ENCODE assay signal across 9 cellular contexts in the genomic region with DNA sequence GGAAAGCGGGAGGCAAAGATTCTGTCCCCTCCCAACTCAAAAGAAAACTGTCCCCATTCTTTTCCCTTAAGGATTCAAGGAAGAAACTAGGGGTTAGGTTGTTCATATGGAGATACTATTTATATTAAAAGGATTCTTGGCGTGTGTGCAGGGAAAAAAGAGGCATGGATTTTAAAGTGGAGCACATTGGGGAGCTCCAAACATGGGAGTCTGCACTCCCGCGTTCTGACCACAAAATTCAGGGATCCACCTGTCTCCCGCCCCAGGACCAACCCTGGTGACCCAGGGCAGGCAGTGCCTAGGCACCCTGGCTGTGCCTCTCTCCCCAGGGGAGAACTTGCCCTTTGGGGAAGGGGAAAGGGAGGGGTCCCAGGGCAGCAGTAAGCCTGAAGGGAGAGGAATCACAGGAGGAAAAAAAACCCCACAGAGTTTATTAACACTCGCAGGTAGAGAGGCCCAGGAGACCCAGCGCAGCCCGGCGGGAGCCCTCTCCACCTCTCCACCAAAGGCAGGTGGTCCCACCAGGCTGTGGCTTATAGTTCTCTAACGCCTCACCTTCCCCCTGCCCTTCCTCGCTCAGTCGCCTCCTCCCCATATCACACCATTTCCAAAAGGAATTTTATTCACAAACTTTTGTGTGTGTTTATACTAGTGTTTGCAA. TPM values are rescaled to one million over a fixed set of nuclear protein-coding genes. Genes with fewer than 3 reads are reported as not detected.
DNase-seq lines count a peak whose midpoint lies in the region; ATAC-seq, FAIRE-seq and TF ChIP-seq lines count a peak whose summit lies in the region.
"Had no signal": no experiment of that assay in that cellular context is flagged by ENCODE, and none has a peak within 500 bp of the region (broad histone marks: within the 10 kb centered on the region; RNA-seq: fewer than 3 reads in every experiment).

No MANE protein-coding gene starts in this region.

- H3K23ac ChIP-seq in mesenchymal stem cell (ENCODE audit: low read length in 2 of 2), result no peak overlapping the region

- H3K79me2 ChIP-seq in GM12878 (ENCODE audit: control insufficient read depth, insufficient read depth, low read length), result peaks cover 55% of the 10 kb centered on the region

- peaks cover 14% of the 10 kb centered on the region for H3K36me3 Mint-ChIP-seq in stimulated activated naive CD8-positive, alpha-beta T cell treated with anti-CD3 and anti-CD28 coated beads, Interleukin-15, Interleukin-2, amounts not matched to agents 100 ng/mL and 50 ng/mL, for 24 hours (ENCODE audit: low read depth)

- ATAC-seq in stimulated activated naive CD8-positive, alpha-beta T cell treated with anti-CD3 and anti-CD28 coated beads, Interleukin-15, Interleukin-2, amounts not matched to agents 100 U/mL and 50 U/mL, for 24 hours, result no peak
- no peak for ATAC-seq in GM12878

- peaks cover 3% of the 10 kb centered on the region for H3K27me3 Mint-ChIP-seq in stimulated activated naive CD8-positive, alpha-beta T cell treated with anti-CD3 and anti-CD28 coated beads, Interleukin-15, Interleukin-2, amounts not matched to agents 100 ng/mL and 50 ng/mL, for 24 hours

- H3K18ac ChIP-seq in mesenchymal stem cell (ENCODE audit: low read depth in 1 of 2, low read length in 2 of 2), result no peak overlapping the region

- H3K27me3 ChIP-seq in GM12878 (replicated peaks in 1 of 2; ENCODE audit: control insufficient read depth in 2 of 2, insufficient read depth in 2 of 2, low read length in 1 of 2) (no peaks in the 10 kb centered on the region), mesenchymal stem cell (ENCODE audit: control insufficient read depth in 1 of 2, insufficient read depth in 1 of 2, low read length in 2 of 2) (peaks cover 0 to 49% of the 10 kb centered on the region in 2 experiments), vagina (no peaks in the 10 kb centered on the region)

- RAD21 ChIA-PET in GM12878 (lab: Charles Lee; ENCODE audit: unreplicated experiment), result interaction anchor here (0.8 kb wide), 1 partner anchor 34 kb away, joined by 3 read pairs; no protein-coding TSS in a partner anchor

- no peak overlapping the region for H2BK15ac ChIP-seq in mesenchymal stem cell (ENCODE audit: low read depth, poor library complexity, severe bottlenecking)

- peak overlapping the region; percentile 76 for H3K4me2 ChIP-seq in GM12878 (ENCODE audit: control insufficient read depth, insufficient read depth)
- no peak overlapping the region for H3K4me2 ChIP-seq in mesenchymal stem cell (ENCODE audit: low read length, poor library complexity, severe bottlenecking)

- TSS peak; percentile 61 for BruUV-seq in GM12878 (replicated peaks; lab: Mats Ljungman, UMichigan)

- POLR2A ChIA-PET in GM12878 (lab: Charles Lee), result no interaction called here

- no peak for DNase-seq in stimulated activated naive CD8-positive, alpha-beta T cell treated with anti-CD3 and anti-CD28 coated beads, Interleukin-15, Interleukin-2, amounts not matched to agents 100 U/mL and 50 U/mL, for 24 hours
- DNase-seq in GM12878 (ENCODE audit: low read depth, low spot score) (no peak), mesenchymal stem cell (no peak), vagina (ENCODE audit: extremely low spot score in 2 of 2) (peak in 1 of 2 donors; percentile 69), CD1c-positive myeloid dendritic cell (ENCODE audit: extremely low spot score) (no peak), NCI-H1417 treated with DMSO at 0.1 percent for 48 hours (lab: John Stamatoyannopoulos, UW) (no peak), GM13977 (ENCODE audit: low spot score) (no peak)
- DNase-seq: NCI-H2081 treated with DMSO at 0.1 percent for 48 hours had no signal

- H3K4me1 Mint-ChIP-seq in stimulated activated naive CD8-positive, alpha-beta T cell treated with anti-CD3 and anti-CD28 coated beads, Interleukin-15, Interleukin-2, amounts not matched to agents 100 ng/mL and 50 ng/mL, for 24 hours (ENCODE audit: low read depth), result peaks cover 42% of the 10 kb centered on the region

- no peak overlapping the region for H3K14ac ChIP-seq in mesenchymal stem cell (ENCODE audit: low read length in 2 of 2)

- no peak for TF ChIP-seq RAD21 in GM12878 (IDR thresholded peaks at IDR 0.05; ENCODE audit: insufficient read depth, low read depth, low read length)

- H3K4me3 Mint-ChIP-seq in stimulated activated naive CD8-positive, alpha-beta T cell treated with anti-CD3 and anti-CD28 coated beads, Interleukin-15, Interleukin-2, amounts not matched to agents 100 ng/mL and 50 ng/mL, for 24 hours, result peak overlapping the region; percentile 97

- no peak overlapping the region for H2BK120ac ChIP-seq in mesenchymal stem cell (ENCODE audit: low read depth, low read length)

- no peak overlapping the region for H3K27ac Mint-ChIP-seq in stimulated activated naive CD8-positive, alpha-beta T cell treated with anti-CD3 and anti-CD28 coated beads, Interleukin-15, Interleukin-2, amounts not matched to agents 100 ng/mL and 50 ng/mL, for 24 hours

- no peak for TF ChIP-seq EP300 in GM12878 (IDR thresholded peaks at IDR 0.05; ENCODE audit: borderline replicate concordance in 1 of 2, control insufficient read depth in 1 of 2, low read depth in 2 of 2, low read length in 2 of 2)

- H2AFZ ChIP-seq in GM12878 (ENCODE audit: control insufficient read depth, low read depth, low read length), result no peak overlapping the region
- H2AFZ ChIP-seq in mesenchymal stem cell (ENCODE audit: low read depth, low read length), result no peak overlapping the region

- H3K27ac ChIP-seq in GM12878 (ENCODE audit: control insufficient read depth, insufficient read depth) (peak overlapping the region; percentile 86; the same call in 1 of the 2 replicates), mesenchymal stem cell (ENCODE audit: low read length, poor library complexity, severe bottlenecking) (no peak overlapping the region), vagina (peak overlapping the region; percentile 96)

- no peak overlapping the region for H2AK5ac ChIP-seq in mesenchymal stem cell (ENCODE audit: low read length, severe bottlenecking)

- SMC1A ChIA-PET in GM12878 (lab: Charles Lee; ENCODE audit: uncharacterized antibody, unreplicated experiment), result no interaction called here

- H3K36me3 ChIP-seq in GM12878 (ENCODE audit: control insufficient read depth in 2 of 2, insufficient read depth in 2 of 2, low read length in 1 of 2), result peaks cover 1 to 2% of the 10 kb centered on the region in 2 experiments; a peak in 2 of 4 replicates
- peaks cover 0 to 3% of the 10 kb centered on the region in 2 experiments for H3K36me3 ChIP-seq in mesenchymal stem cell (ENCODE audit: control insufficient read depth in 1 of 2, insufficient read depth in 2 of 2, low read depth in 1 of 2, low read length in 2 of 2)
- H3K36me3 ChIP-seq in vagina, result no peaks in the 10 kb centered on the region

- peak overlapping the region; percentile 96 for H3K4me3 ChIP-seq in GM12878
- H3K4me3 ChIP-seq in mesenchymal stem cell (ENCODE audit: insufficient read depth in 1 of 2, low read depth in 1 of 2, low read length in 2 of 2), result peak overlapping the region in 1 of 2 experiments; percentile 95
- H3K4me3 ChIP-seq in vagina, result peak overlapping the region; percentile 74 to 82

- intact Hi-C loops in GM12878 (cut with micrococcal nuclease; ENCODE audit: unreplicated experiment), result loop anchor here (5.0 to 10.0 kb wide), 8 partner anchors 34 to 1278 kb away; partner anchors contain the start of genes CNDP2, FBXO15 and TIMM21
- intact Hi-C loops in vagina (cut with DNase I), result no loop called here

- no peaks in the 10 kb centered on the region for H4K20me1 ChIP-seq in GM12878 (ENCODE audit: control insufficient read depth, insufficient read depth)

- WGBS in GM12878 (ENCODE audit: insufficient coverage, insufficient replicate concordance, low lambda C conversion rate, missing lambda C conversion rate), result 83% methylated on average over 12 of the region's 12 CpGs
- WGBS in mesenchymal stem cell, result 31% methylated on average over 8 of the region's 12 CpGs

- TF ChIP-seq CTCF in GM12878 (IDR thresholded peaks at IDR 0.05 in 2 of 3, conservative IDR thresholded peaks at IDR 0.05 in 1 of 3; ENCODE audit: control insufficient read depth in 2 of 3, extremely low read depth in 1 of 3, insufficient read depth in 1 of 3, low read depth in 3 of 3, low read length in 3 of 3) (no peak), vagina (IDR thresholded peaks at IDR 0.05) (no peak), GM13977 (IDR thresholded peaks at IDR 0.05; ENCODE audit: extremely low read depth, insufficient read depth, missing control alignments) (no peak)

- no peak overlapping the region for H4K8ac ChIP-seq in mesenchymal stem cell (ENCODE audit: low read length)

- H3K9me3 ChIP-seq in GM12878 (replicated peaks; ENCODE audit: control insufficient read depth, insufficient read depth, low read length), result no peaks in the 10 kb centered on the region
- H3K9me3 ChIP-seq in mesenchymal stem cell (ENCODE audit: control insufficient read depth, low read length), result no peaks in the 10 kb centered on the region
- H3K9me3 ChIP-seq in vagina, result no peaks in the 10 kb centered on the region

- CTCF ChIA-PET in GM12878 (lab: Yijun Ruan, JAX), result interaction anchor here (1.1 kb wide), 1 partner anchor 34 kb away, joined by 4 read pairs; no protein-coding TSS in a partner anchor

- TF ChIP-seq POLR2A in GM12878 (IDR thresholded peaks at IDR 0.05; ENCODE audit: low read depth, low read length) (no peak), vagina (IDR thresholded peaks at IDR 0.05) (no peak)

- H2BK5ac ChIP-seq in mesenchymal stem cell (ENCODE audit: low read depth, low read length, poor library complexity, severe bottlenecking), result no peak overlapping the region

- in situ Hi-C loops in GM12878 (cut with MboI), result loop anchor here (25.0 kb wide), 1 partner anchor 1906 kb away; no protein-coding TSS in a partner anchor
- in situ Hi-C loops in GM13977 (cut with MboI; ENCODE audit: low pct_unique_long_range_greater_than_20kb, low sequenced_read_pairs, unreplicated experiment), result no loop called here

- no peak for FAIRE-seq in GM12878 (lab: Jason Lieb, UNC)

- H3K4me1 ChIP-seq in GM12878 (ENCODE audit: control insufficient read depth, insufficient read depth, low read length), result no peaks in the 10 kb centered on the region
- peaks cover 30% of the 10 kb centered on the region for H3K4me1 ChIP-seq in mesenchymal stem cell (ENCODE audit: control insufficient read depth, insufficient read depth, low read depth, low read length)
- peaks cover 47% of the 10 kb centered on the region for H3K4me1 ChIP-seq in vagina

- H3K79me1 ChIP-seq in mesenchymal stem cell (replicated peaks; ENCODE audit: low read length, poor library complexity, severe bottlenecking), result peaks cover 27% of the 10 kb centered on the region

- no peaks in the 10 kb centered on the region for H3K9me3 Mint-ChIP-seq in stimulated activated naive CD8-positive, alpha-beta T cell treated with anti-CD3 and anti-CD28 coated beads, Interleukin-15, Interleukin-2, amounts not matched to agents 100 ng/mL and 50 ng/mL, for 24 hours

- no peak overlapping the region for H2BK12ac ChIP-seq in mesenchymal stem cell (ENCODE audit: low read length in 2 of 2)

- H3K9ac ChIP-seq in GM12878 (ENCODE audit: control insufficient read depth, insufficient read depth, low read length) (peak overlapping the region; percentile 83), mesenchymal stem cell (ENCODE audit: low read length) (peak overlapping the region; percentile 89)

- H4K91ac ChIP-seq in mesenchymal stem cell (ENCODE audit: low read length), result peak overlapping the region; percentile 36

- H3K4ac ChIP-seq in mesenchymal stem cell (ENCODE audit: low read depth in 1 of 2, low read length in 2 of 2), result no peak overlapping the region

RNA-seq across cellular contexts. Expression of gene PTGR3, which starts 2.2 kb away (rescaled TPM):
- 18.9 and 21.4 TPM in 2 replicates for total RNA-seq in GM12878 (2013; cell fraction: nucleolus; rRNA removed)
- total RNA-seq in GM12878 (2014; rRNA removed) (8.7 and 15.1 TPM in 2 replicates), GM12878 (2014; rRNA removed; fragmentation: Illumina TruSeq; extraction: Trizol) (12.2 and 13.2 TPM in 2 replicates), GM12878 (2021) (44.9 and 45.1 TPM in 2 replicates), vagina (16.0 TPM)
- 7.0 TPM for polyA plus RNA-seq in GM12878 (2011; ENCODE audit: low read depth)
- polyA plus RNA-seq in GM12878 (2011; rRNA removed) (63.9 and 69.8 TPM in 2 replicates), GM12878 (2014; fragmentation: Illumina TruSeq; extraction: Trizol) (29.5 and 30.4 TPM in 2 replicates), GM12878 (2014; fragmentation: Nextera tagmentation; extraction: Ambion mirVana) (1 to 10 TPM; 6.2 to 8.8 TPM), GM12878 (2014; rRNA removed) (29.2 and 34.8 TPM in 2 replicates), GM12878 (2016; fragmentation: Nextera tagmentation; extraction: Ambion mirVana) (10 to 100 TPM; 21.8 to 22.0 TPM)
- polyA plus RNA-seq in GM12878 (2011; cell fraction: cytosol; rRNA removed), result 52.5 and 53.4 TPM in 2 replicates
- polyA plus RNA-seq in GM12878 (2011; cell fraction: nucleus; rRNA removed), result 87.8 and 88.3 TPM in 2 replicates
- polyA plus RNA-seq in GM12878 (2012), result 16.7 and 18.1 TPM in 2 replicates
- 57.6 and 90.8 TPM in 2 replicates for polyA minus RNA-seq in GM12878 (2011; rRNA and poly(A)+ RNA removed)
- polyA minus RNA-seq in GM12878 (2011; cell fraction: cytosol; rRNA and poly(A)+ RNA removed), result 15.9 and 22.5 TPM in 2 replicates
- polyA minus RNA-seq in GM12878 (2011; cell fraction: nucleus; rRNA and poly(A)+ RNA removed), result 34.7 and 50.0 TPM in 2 replicates
- polyA plus RNA-seq in mesenchymal stem cell (2013, experiment 1 of 2), result 4.5 TPM
- polyA plus RNA-seq in mesenchymal stem cell (2013, experiment 2 of 2), result 4.7 TPM

RNA-seq across cellular contexts. Expression of gene TSHZ1, which starts 3.8 kb away (rescaled TPM):
- 7.5 TPM in 2 replicates for total RNA-seq in GM12878 (2013; cell fraction: nucleolus; rRNA removed)
- total RNA-seq in GM12878 (2014; rRNA removed), result 8.3 and 8.7 TPM in 2 replicates
- total RNA-seq in GM12878 (2014; rRNA removed; fragmentation: Illumina TruSeq; extraction: Trizol), result 5.8 and 6.2 TPM in 2 replicates
- 14.0 and 15.2 TPM in 2 replicates for total RNA-seq in GM12878 (2021)
- 2.4 TPM for polyA plus RNA-seq in GM12878 (2011; ENCODE audit: low read depth)
- 2.8 and 4.0 TPM in 2 replicates for polyA plus RNA-seq in GM12878 (2011; rRNA removed)
- 4.4 and 4.8 TPM in 2 replicates for polyA plus RNA-seq in GM12878 (2011; cell fraction: cytosol; rRNA removed)
- polyA plus RNA-seq in GM12878 (2011; cell fraction: nucleus; rRNA removed), result 5.2 and 7.7 TPM in 2 replicates
- 4.3 and 5.1 TPM in 2 replicates for polyA plus RNA-seq in GM12878 (2012)
- polyA plus RNA-seq in GM12878 (2014; fragmentation: Illumina TruSeq; extraction: Trizol), result 5.3 and 7.1 TPM in 2 replicates
- polyA plus RNA-seq in GM12878 (2014; fragmentation: Nextera tagmentation; extraction: Ambion mirVana), result 1 to 10 TPM; 2.2 to 2.9 TPM
- 6.7 and 7.9 TPM in 2 replicates for polyA plus RNA-seq in GM12878 (2014; rRNA removed)
- polyA plus RNA-seq in GM12878 (2016; fragmentation: Nextera tagmentation; extraction: Ambion mirVana), result 1 to 10 TPM; 2.4 to 2.8 TPM
- polyA minus RNA-seq in GM12878 (2011; rRNA and poly(A)+ RNA removed), result 4.9 and 6.4 TPM in 2 replicates
- polyA minus RNA-seq in GM12878 (2011; cell fraction: cytosol; rRNA and poly(A)+ RNA removed), result 5.1 and 5.2 TPM in 2 replicates
- 4.1 and 7.7 TPM in 2 replicates for polyA minus RNA-seq in GM12878 (2011; cell fraction: nucleus; rRNA and poly(A)+ RNA removed)
- polyA plus RNA-seq in mesenchymal stem cell (2013, experiment 1 of 2), result 4.9 TPM
- polyA plus RNA-seq in mesenchymal stem cell (2013, experiment 2 of 2), result 4.4 TPM
- total RNA-seq in vagina, result 23.3 TPM
